Comparison of ENCODE assay signal across 1 cellular context in genomic region chr6:3377536-3378397, GRCh38.
TF ChIP-seq lines count a peak whose summit lies in the region.

No MANE protein-coding gene starts in this region.

TF ChIP-seq in HepG2, 621 proteins besides CTCF, POLR2A, EP300 and RAD21 (continued from another document and continues in another):
- no peak for TF ChIP-seq STAT6 (CRISPR knock-in tag; IDR thresholded peaks at IDR 0.05; ENCODE audit: borderline replicate concordance)
- peak; percentile 58 for TF ChIP-seq SOX5 (CRISPR knock-in tag; IDR thresholded peaks at IDR 0.05; ENCODE audit: borderline replicate concordance)
- TF ChIP-seq GPN1 (CRISPR knock-in tag; IDR thresholded peaks at IDR 0.05; ENCODE audit: borderline replicate concordance): no peak
- TF ChIP-seq ZBTB20 (CRISPR knock-in tag; IDR thresholded peaks at IDR 0.05; ENCODE audit: borderline replicate concordance, low read depth): peak; percentile 57; the same call in 1 of the 2 replicates
- TF ChIP-seq SRSF1 (optimal IDR thresholded peaks at IDR 0.05; ENCODE audit: low read depth, low read length): no peak
- no peak for TF ChIP-seq BATF2 (CRISPR knock-in tag; IDR thresholded peaks at IDR 0.05)
- no peak for TF ChIP-seq HNRNPH1 (optimal IDR thresholded peaks at IDR 0.05; ENCODE audit: low read depth, low read length)
- no peak for TF ChIP-seq GRHL1 (CRISPR knock-in tag; conservative IDR thresholded peaks at IDR 0.05)
- TF ChIP-seq ZNF280B (CRISPR knock-in tag; IDR thresholded peaks at IDR 0.05; ENCODE audit: borderline replicate concordance): no peak
- no peak for TF ChIP-seq PRMT3 (CRISPR knock-in tag; IDR thresholded peaks at IDR 0.05; ENCODE audit: borderline replicate concordance, low read depth)
- TF ChIP-seq TFDP2 (CRISPR knock-in tag; IDR thresholded peaks at IDR 0.05): peak; percentile 84
- no peak for TF ChIP-seq MXD1 (CRISPR knock-in tag; IDR thresholded peaks at IDR 0.05)
- no peak for TF ChIP-seq LBX2 (CRISPR knock-in tag; IDR thresholded peaks at IDR 0.05; ENCODE audit: borderline replicate concordance)
- peak; percentile 67 for TF ChIP-seq IKZF5 (CRISPR knock-in tag; IDR thresholded peaks at IDR 0.05)
- peak; percentile 57; the same call in 1 of the 2 replicates for TF ChIP-seq ZNF230 (CRISPR knock-in tag; IDR thresholded peaks at IDR 0.05)
- no peak for TF ChIP-seq SP1 (IDR thresholded peaks at IDR 0.05)
- no peak for TF ChIP-seq SP1 (CRISPR knock-in tag; IDR thresholded peaks at IDR 0.05)
- TF ChIP-seq ZNF607 (CRISPR knock-in tag; IDR thresholded peaks at IDR 0.05; ENCODE audit: borderline replicate concordance): peak; percentile 83
- no peak for TF ChIP-seq CCDC6 (CRISPR knock-in tag; IDR thresholded peaks at IDR 0.05)
- TF ChIP-seq ZNF468 (CRISPR knock-in tag; IDR thresholded peaks at IDR 0.05): no peak
- TF ChIP-seq SRSF9 (IDR thresholded peaks at IDR 0.05; ENCODE audit: borderline replicate concordance, insufficient read depth, low read depth, low read length, poor library complexity, severe bottlenecking): no peak
- peak; percentile 91 for TF ChIP-seq ZNF687 (CRISPR knock-in tag; IDR thresholded peaks at IDR 0.05)
- peak; percentile 53; the same call in 1 of the 2 replicates for TF ChIP-seq ZNF441 (CRISPR knock-in tag; IDR thresholded peaks at IDR 0.05; ENCODE audit: borderline replicate concordance)
- TF ChIP-seq ZGPAT (CRISPR knock-in tag; IDR thresholded peaks at IDR 0.05): peak; percentile 69
- TF ChIP-seq MXD4 (CRISPR knock-in tag; IDR thresholded peaks at IDR 0.05): peak; percentile 65
- TF ChIP-seq ZFP36 (IDR thresholded peaks at IDR 0.05; ENCODE audit: borderline replicate concordance, low read depth, low read length, partially characterized antibody): no peak
- 0 out of 2 replicates have a peak, but pooled peaks have one; percentile 6 for TF ChIP-seq ZNF891 (CRISPR knock-in tag; IDR thresholded peaks at IDR 0.05)
- TF ChIP-seq MTF1 (CRISPR knock-in tag; IDR thresholded peaks at IDR 0.05): no peak
- no peak for TF ChIP-seq ZNF589 (CRISPR knock-in tag; conservative IDR thresholded peaks at IDR 0.05)
- no peak for TF ChIP-seq ZNF143 (CRISPR knock-in tag; IDR thresholded peaks at IDR 0.05)
- no peak for TF ChIP-seq RFX1 (IDR thresholded peaks at IDR 0.05)
- TF ChIP-seq KAT8 (CRISPR knock-in tag; IDR thresholded peaks at IDR 0.05): peak; percentile 60; the same call in 1 of the 2 replicates
- TF ChIP-seq ZNF567 (CRISPR knock-in tag; IDR thresholded peaks at IDR 0.05; ENCODE audit: borderline replicate concordance): no peak
- no peak for TF ChIP-seq TBL1XR1 (IDR thresholded peaks at IDR 0.05; ENCODE audit: borderline replicate concordance, low read length, partially characterized antibody)
- TF ChIP-seq ARID4A (CRISPR knock-in tag; IDR thresholded peaks at IDR 0.05; ENCODE audit: borderline replicate concordance): peak; percentile 46; the same call in 1 of the 2 replicates
- TF ChIP-seq ZNF781 (CRISPR knock-in tag; IDR thresholded peaks at IDR 0.05; ENCODE audit: borderline replicate concordance, not compliant biosample characterization): no peak
- no peak for TF ChIP-seq JDP2 (CRISPR knock-in tag; IDR thresholded peaks at IDR 0.05; ENCODE audit: borderline replicate concordance)
- TF ChIP-seq ZNF580 (CRISPR knock-in tag; IDR thresholded peaks at IDR 0.05; ENCODE audit: borderline replicate concordance, low read depth): no peak
